Comparison of ENCODE assay signal across 1 cellular context in the genomic region with DNA sequence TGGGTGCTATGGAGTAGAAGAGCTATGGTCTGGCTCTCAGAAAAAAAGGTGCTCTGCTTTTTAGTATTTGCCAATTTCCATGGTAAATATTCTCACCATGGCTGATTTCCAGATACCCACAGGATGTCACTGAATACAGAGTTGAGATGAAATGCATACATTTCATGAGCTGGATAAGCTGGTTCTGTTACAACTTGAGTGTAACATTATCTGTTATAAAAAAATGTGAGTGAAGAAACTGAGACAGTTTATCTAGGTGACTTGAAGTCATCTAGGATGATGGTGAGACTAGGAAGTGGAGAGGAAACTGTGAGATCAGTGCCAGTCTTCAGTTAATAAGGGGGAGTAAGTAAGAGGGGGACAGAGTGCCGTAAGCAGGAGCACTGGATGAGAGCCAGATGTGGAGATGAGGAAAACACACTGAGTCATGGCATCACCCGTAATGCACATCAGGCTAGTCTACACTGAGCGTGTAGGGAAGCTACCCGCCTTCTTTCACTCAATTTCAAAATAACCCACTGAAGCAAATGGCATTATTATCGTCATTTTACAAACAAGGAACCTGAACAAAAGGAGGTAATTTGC.
TF ChIP-seq lines count a peak whose summit lies in the region.

No MANE protein-coding gene starts in this region.

TF ChIP-seq in IMR-90, 13 proteins besides CTCF, POLR2A, EP300 and RAD21:
- TF ChIP-seq RCOR1 (IDR thresholded peaks at IDR 0.05; ENCODE audit: insufficient replicate concordance, low read length) (no peak), SMC3 (IDR thresholded peaks at IDR 0.05; ENCODE audit: low read depth, low read length) (no peak), NFE2L2 (IDR thresholded peaks at IDR 0.05; ENCODE audit: low read depth, low read length) (no peak), MAFK (IDR thresholded peaks at IDR 0.05; ENCODE audit: low read depth, low read length) (no peak), FOS (IDR thresholded peaks at IDR 0.05; ENCODE audit: low read depth, low read length) (no peak), BHLHE40 (IDR thresholded peaks at IDR 0.05; ENCODE audit: low read depth, low read length) (no peak), RFX5 (IDR thresholded peaks at IDR 0.05; ENCODE audit: low read depth, low read length) (no peak), MAZ (IDR thresholded peaks at IDR 0.05; ENCODE audit: borderline replicate concordance, low read depth, low read length) (no peak), MXI1 (IDR thresholded peaks at IDR 0.05; ENCODE audit: borderline replicate concordance, low read depth, low read length) (no peak), CHD1 (IDR thresholded peaks at IDR 0.05; ENCODE audit: low read depth, low read length) (no peak)
- TF ChIP-seq, protein P1, sequence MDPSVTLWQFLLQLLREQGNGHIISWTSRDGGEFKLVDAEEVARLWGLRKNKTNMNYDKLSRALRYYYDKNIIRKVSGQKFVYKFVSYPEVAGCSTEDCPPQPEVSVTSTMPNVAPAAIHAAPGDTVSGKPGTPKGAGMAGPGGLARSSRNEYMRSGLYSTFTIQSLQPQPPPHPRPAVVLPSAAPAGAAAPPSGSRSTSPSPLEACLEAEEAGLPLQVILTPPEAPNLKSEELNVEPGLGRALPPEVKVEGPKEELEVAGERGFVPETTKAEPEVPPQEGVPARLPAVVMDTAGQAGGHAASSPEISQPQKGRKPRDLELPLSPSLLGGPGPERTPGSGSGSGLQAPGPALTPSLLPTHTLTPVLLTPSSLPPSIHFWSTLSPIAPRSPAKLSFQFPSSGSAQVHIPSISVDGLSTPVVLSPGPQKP (IDR thresholded peaks at IDR 0.05; ENCODE audit: borderline replicate concordance, low read depth, low read length): no peak
- TF ChIP-seq, protein P2, sequence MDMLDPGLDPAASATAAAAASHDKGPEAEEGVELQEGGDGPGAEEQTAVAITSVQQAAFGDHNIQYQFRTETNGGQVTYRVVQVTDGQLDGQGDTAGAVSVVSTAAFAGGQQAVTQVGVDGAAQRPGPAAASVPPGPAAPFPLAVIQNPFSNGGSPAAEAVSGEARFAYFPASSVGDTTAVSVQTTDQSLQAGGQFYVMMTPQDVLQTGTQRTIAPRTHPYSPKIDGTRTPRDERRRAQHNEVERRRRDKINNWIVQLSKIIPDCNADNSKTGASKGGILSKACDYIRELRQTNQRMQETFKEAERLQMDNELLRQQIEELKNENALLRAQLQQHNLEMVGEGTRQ (IDR thresholded peaks at IDR 0.05; ENCODE audit: low read depth, low read length): no peak
